1 cellular context compared by ENCODE assay signal in genomic region chr19:40090256-40091204, GRCh38.
TF ChIP-seq lines count a peak whose summit lies in the region.

ZNF780A (minus strand) TSS chr19:40090943; CDS start chr19:40084753, 6,190 bp downstream.

TF ChIP-seq in IMR-90, 13 proteins besides CTCF, POLR2A, EP300 and RAD21:
- TF ChIP-seq ELK1 (IDR thresholded peaks at IDR 0.05; ENCODE audit: borderline replicate concordance, low read depth, low read length) (no peak), MAZ (IDR thresholded peaks at IDR 0.05; ENCODE audit: borderline replicate concordance, low read depth, low read length) (no peak), RCOR1 (IDR thresholded peaks at IDR 0.05; ENCODE audit: insufficient replicate concordance, low read length) (no peak), NFE2L2 (IDR thresholded peaks at IDR 0.05; ENCODE audit: low read depth, low read length) (no peak), RFX5 (IDR thresholded peaks at IDR 0.05; ENCODE audit: low read depth, low read length) (no peak), BHLHE40 (IDR thresholded peaks at IDR 0.05; ENCODE audit: low read depth, low read length) (no peak), MXI1 (IDR thresholded peaks at IDR 0.05; ENCODE audit: borderline replicate concordance, low read depth, low read length) (0 out of 2 replicates have a peak, but pooled peaks have one; percentile 21), CHD1 (IDR thresholded peaks at IDR 0.05; ENCODE audit: low read depth, low read length) (no peak)
